8 cellular contexts compared by ENCODE assay signal in genomic region chr22:40487663-40488249, GRCh38.
DNase-seq lines count a peak whose midpoint lies in the region; ATAC-seq and TF ChIP-seq lines count a peak whose summit lies in the region.

No MANE protein-coding gene starts in this region.

- no TSS peak for BruUV-seq in IMR-90 (replicated peaks; lab: Mats Ljungman, UMichigan)

- H4K8ac ChIP-seq in IMR-90 (ENCODE audit: low read depth in 2 of 2, low read length in 2 of 2), result 0 out of 4 replicates have a peak overlapping the region, but pooled peaks of 1 of the 2 experiments have one; percentile 24

- H2AFZ ChIP-seq in IMR-90 (replicated peaks; ENCODE audit: low read length, poor library complexity), result no peak overlapping the region

- peaks cover 26% of the 10 kb centered on the region for H3K4me1 ChIP-seq in IMR-90 (ENCODE audit: control insufficient read depth, insufficient read depth, low read length)

- peak overlapping the region; percentile 31 for H2BK5ac ChIP-seq in IMR-90 (ENCODE audit: low read depth, low read length, poor library complexity, severe bottlenecking)

- no peak overlapping the region for H3K9ac ChIP-seq in IMR-90 (ENCODE audit: low read depth, low read length)

- no peak overlapping the region for H2AK9ac ChIP-seq in IMR-90 (replicated peaks; ENCODE audit: low read depth, low read length, poor library complexity)

- CTCF ChIA-PET in IMR-90 (lab: Yijun Ruan, JAX), result interaction anchor here (0.6 to 1.7 kb wide), 5 partner anchors 10 to 85 kb away, joined by 3 to 6 read pairs (median 5); no protein-coding TSS in a partner anchor

- H4K91ac ChIP-seq in IMR-90 (ENCODE audit: insufficient read depth, low read depth, low read length), result peak overlapping the region; percentile 60

- no peak overlapping the region for H4K5ac ChIP-seq in IMR-90 (ENCODE audit: low read depth, low read length)

- H3K4me2 ChIP-seq in IMR-90 (ENCODE audit: low read depth, low read length), result no peak overlapping the region

- H3K36me3 ChIP-seq in IMR-90 (ENCODE audit: control insufficient read depth, insufficient read depth, low read length), result peaks cover 3% of the 10 kb centered on the region; the same call in 1 of the 2 replicates

- intact Hi-C loops in IMR-90 (cut with micrococcal nuclease), result loop anchor here (2.0 kb wide), 1 partner anchor 51 kb away; no protein-coding TSS in a partner anchor
- intact Hi-C loops in sciatic nerve (cut with DNase I), result no loop called here

- H3K27ac ChIP-seq in IMR-90 (ENCODE audit: insufficient read depth, low read length) (no peak overlapping the region), VCaP (no peak overlapping the region)

- peak overlapping the region; percentile 53; the same call in 1 of the 2 replicates for H3K14ac ChIP-seq in IMR-90 (replicated peaks; ENCODE audit: low read depth, low read length)

- no peak overlapping the region for H3K56ac ChIP-seq in IMR-90 (ENCODE audit: extremely low read depth, insufficient read depth, low read length)

- TF ChIP-seq RAD21 in IMR-90 (IDR thresholded peaks at IDR 0.05; ENCODE audit: low read length), result peak; percentile 58

- peak overlapping the region; percentile 34; the same call in 1 of the 2 replicates for H3K18ac ChIP-seq in IMR-90 (ENCODE audit: low read depth, low read length)

- ATAC-seq in IMR-90 (ENCODE audit: low read depth), result no peak
- ATAC-seq in GM21367 (IDR thresholded peaks at IDR 0.05; ENCODE audit: unreplicated experiment), result no peak
- ATAC-seq in sciatic nerve, result no peak
- no peak for ATAC-seq in HG02610 (IDR thresholded peaks at IDR 0.05; ENCODE audit: unreplicated experiment)

- H3K4me3 ChIP-seq in IMR-90 (ENCODE audit: insufficient read depth, low read depth, low read length), result no peak overlapping the region

- H2BK20ac ChIP-seq in IMR-90 (ENCODE audit: low read depth, low read length), result peak overlapping the region; percentile 32; the same call in 1 of the 2 replicates

- peaks cover 23% of the 10 kb centered on the region for H4K20me1 ChIP-seq in IMR-90 (ENCODE audit: insufficient read depth, low read length)

- peaks cover 32% of the 10 kb centered on the region for H3K9me1 ChIP-seq in IMR-90 (ENCODE audit: insufficient read depth, low read length)

- H2AK5ac ChIP-seq in IMR-90 (ENCODE audit: low read depth, low read length), result 0 out of 2 replicates have a peak overlapping the region, but pooled peaks have one; percentile 5

- no CpG with 5 or more reads among the region's 3 CpGs for WGBS in IMR-90 (ENCODE audit: extremely low coverage in 2 of 2, insufficient read length in 1 of 2), 2 experiments

- in situ Hi-C loops in IMR-90 (cut with MboI; ENCODE audit: low sequenced_read_pairs), result no loop called here

- no peak overlapping the region; the same call in 2 of the 3 replicates for H2BK15ac ChIP-seq in IMR-90 (ENCODE audit: low read depth, low read length)

- DNase-seq in NCI-H510A treated with DMSO at 0.1 percent for 48 hours (lab: John Stamatoyannopoulos, UW) (peak; percentile 43), NCI-H510A (lab: John Stamatoyannopoulos, UW) (no peak), IMR-90 (peak; percentile 47), iPS-NIHi11 (ENCODE audit: low spot score) (peak; percentile 50), sciatic nerve (ENCODE audit: low spot score) (no peak)

- dilution Hi-C loops in IMR-90 (cut with HindIII; ENCODE audit: low sequenced_read_pairs, unreplicated experiment), result no loop called here

- POLR2A ChIA-PET in IMR-90 (lab: Charles Lee; ENCODE audit: unreplicated experiment), result no interaction called here

- H3K23ac ChIP-seq in IMR-90 (ENCODE audit: low read depth, low read length), result 0 out of 2 replicates have a peak overlapping the region, but pooled peaks have one; percentile 62

- H2BK120ac ChIP-seq in IMR-90 (ENCODE audit: low read depth, low read length), result no peak overlapping the region

- H3K79me1 ChIP-seq in IMR-90 (ENCODE audit: low read depth in 1 of 2, low read length in 2 of 2), result peaks cover 27 to 79% of the 10 kb centered on the region in 2 experiments

- no peaks in the 10 kb centered on the region for H3K27me3 ChIP-seq in IMR-90 (ENCODE audit: control insufficient read depth, insufficient read depth, low read length)

- H3K9me3 ChIP-seq in IMR-90 (ENCODE audit: control insufficient read depth, insufficient read depth, low read length), result no peaks in the 10 kb centered on the region

- H3K4ac ChIP-seq in IMR-90 (ENCODE audit: low read depth, low read length), result peak overlapping the region; percentile 7; the same call in 1 of the 2 replicates

- no peak for TF ChIP-seq POLR2A in IMR-90 (IDR thresholded peaks at IDR 0.05; ENCODE audit: low read depth, low read length)

- TF ChIP-seq CTCF in IMR-90 (conservative IDR thresholded peaks at IDR 0.05; ENCODE audit: low read depth, low read length), result peak; percentile 69
- TF ChIP-seq CTCF in VCaP (conservative IDR thresholded peaks at IDR 0.05), result peak; percentile 84

TF ChIP-seq in IMR-90, 13 proteins besides CTCF, POLR2A, EP300 and RAD21:
- TF ChIP-seq SMC3 (IDR thresholded peaks at IDR 0.05; ENCODE audit: low read depth, low read length), result peak; percentile 47; the same call in 1 of the 2 replicates
- no peak for TF ChIP-seq NFE2L2 (IDR thresholded peaks at IDR 0.05; ENCODE audit: low read depth, low read length)

Comparison
In these comparisons a context has a peak if more than half of its experiments do, and no peak if none do; other contexts are left out.
1. DNase-seq: peak in NCI-H510A treated with DMSO at 0.1 percent for 48 hours (single experiment), IMR-90 (single experiment) and iPS-NIHi11 (single experiment); none in NCI-H510A (single experiment) and sciatic nerve (single experiment).